In genomic region chr5:90590-91547, GRCh38 we compare ENCODE assay signal across 8 cellular contexts.
DNase-seq lines count a peak whose midpoint lies in the region; ATAC-seq, FAIRE-seq and TF ChIP-seq lines count a peak whose summit lies in the region.

No MANE protein-coding gene starts in this region.

- TF ChIP-seq CTCF in fibroblast of mammary gland (conservative IDR thresholded peaks at IDR 0.05; ENCODE audit: control insufficient read depth, insufficient read depth, low read depth, low read length): no peak
- no peak for TF ChIP-seq CTCF in D721Med (IDR thresholded peaks at IDR 0.05; ENCODE audit: insufficient read depth, missing control alignments)

- no peaks in the 10 kb centered on the region for H3K36me3 Mint-ChIP-seq in stimulated activated effector memory CD8-positive, alpha-beta T cell treated with anti-CD3 and anti-CD28 coated beads, Interleukin-12 subunit alpha, Interleukin-12 subunit beta, amount 100 ng/mL, for 72 hours

- peak; percentile 49 for DNase-seq in DMS 273 (lab: John Stamatoyannopoulos, UW; ENCODE audit: unreplicated experiment)
- DNase-seq in DMS 273 treated with DMSO at 0.1 percent for 48 hours (lab: John Stamatoyannopoulos, UW): no peak
- peak; percentile 39 to 65 for DNase-seq in NCI-H524 (lab: John Stamatoyannopoulos, UW)
- peak; percentile 6 for DNase-seq in fibroblast of mammary gland (ENCODE audit: low read depth)
- no peak for DNase-seq in stimulated activated effector memory CD8-positive, alpha-beta T cell treated with anti-CD3 and anti-CD28 coated beads, Interleukin-12 subunit alpha, Interleukin-12 subunit beta, amount 100 ng/mL, for 72 hours (ENCODE audit: low spot score in 2 of 2)
- DNase-seq in NCI-H226: no peak
- DNase-seq in D721Med (ENCODE audit: insufficient read length, low spot score): no peak

- peak overlapping the region; percentile 30 for H3K4me3 Mint-ChIP-seq in stimulated activated effector memory CD8-positive, alpha-beta T cell treated with anti-CD3 and anti-CD28 coated beads, Interleukin-12 subunit alpha, Interleukin-12 subunit beta, amount 100 ng/mL, for 72 hours

- peaks cover 7% of the 10 kb centered on the region for H3K4me1 Mint-ChIP-seq in stimulated activated effector memory CD8-positive, alpha-beta T cell treated with anti-CD3 and anti-CD28 coated beads, Interleukin-12 subunit alpha, Interleukin-12 subunit beta, amount 100 ng/mL, for 72 hours

- ATAC-seq in stimulated activated effector memory CD8-positive, alpha-beta T cell treated with anti-CD3 and anti-CD28 coated beads, Interleukin-12 subunit alpha, Interleukin-12 subunit beta, amount 100 ng/mL, for 72 hours: no peak
- no peak for ATAC-seq in HG02588 (IDR thresholded peaks at IDR 0.05; ENCODE audit: unreplicated experiment)

- FAIRE-seq in D721Med (lab: Jason Lieb, UNC): no peak

- no peak overlapping the region for H3K4me3 ChIP-seq in fibroblast of mammary gland (ENCODE audit: control insufficient read depth, low read depth, low read length)

- H3K27ac Mint-ChIP-seq in stimulated activated effector memory CD8-positive, alpha-beta T cell treated with anti-CD3 and anti-CD28 coated beads, Interleukin-12 subunit alpha, Interleukin-12 subunit beta, amount 100 ng/mL, for 72 hours: no peak overlapping the region

- no peaks in the 10 kb centered on the region for H3K9me3 Mint-ChIP-seq in stimulated activated effector memory CD8-positive, alpha-beta T cell treated with anti-CD3 and anti-CD28 coated beads, Interleukin-12 subunit alpha, Interleukin-12 subunit beta, amount 100 ng/mL, for 72 hours

Comparison
In these comparisons a context has a peak if more than half of its experiments do, and no peak if none do; other contexts are left out.
1. DNase-seq: peak in DMS 273 (single experiment), NCI-H524 (2 of 2) and fibroblast of mammary gland (single experiment); none in DMS 273 treated with DMSO at 0.1 percent for 48 hours (single experiment), stimulated activated effector memory CD8-positive, alpha-beta T cell treated with anti-CD3 and anti-CD28 coated beads, Interleukin-12 subunit alpha, Interleukin-12 subunit beta, amount 100 ng/mL, for 72 hours (0 of 2), NCI-H226 (single experiment) and D721Med (single experiment).